Comparison of ENCODE assay signal across 23 cellular contexts in genomic region chr13:63012016-63012415, GRCh38.
"Had no signal": no experiment of that assay in that cellular context is flagged by ENCODE, and none has a peak within 500 bp of the region (broad histone marks: within the 10 kb centered on the region; RNA-seq: fewer than 3 reads in every experiment).

No MANE protein-coding gene starts in this region.

- H3K4me3 ChIP-seq: colonic mucosa, esophagus squamous epithelium, gastrocnemius medialis, heart right ventricle, left lung, lower lobe of right lung had no signal

- DNase-seq: colonic mucosa; cortex of kidney; effector CD8-positive, alpha-beta T cell; effector memory CD8-positive, alpha-beta T cell; endodermal cell; erythroblast; esophagus squamous epithelium; foreskin fibroblast; foreskin melanocyte; gastrocnemius medialis; glutamatergic neuron; head of caudate nucleus; heart right ventricle; hippocampal formation; left cardiac atrium; left lung; left ventricle myocardium superior; lower lobe of right lung; mesendoderm; midbrain; naive B cell had no signal

- H3K27ac ChIP-seq: colonic mucosa, epithelial cell of prostate, esophagus squamous epithelium, gastrocnemius medialis, heart right ventricle, left lung, lower lobe of right lung had no signal

- ATAC-seq: effector memory CD8-positive, alpha-beta T cell; esophagus mucosa; gastrocnemius medialis; heart right ventricle; left cardiac atrium; left lung; left ventricle myocardium superior; lower lobe of right lung had no signal

- H3K27me3 ChIP-seq: colonic mucosa, esophagus squamous epithelium, gastrocnemius medialis, heart right ventricle, left lung had no signal

- H3K4me1 ChIP-seq: colonic mucosa, esophagus squamous epithelium, gastrocnemius medialis, heart right ventricle, left lung, lower lobe of right lung had no signal

- H3K9me3 ChIP-seq: colonic mucosa, gastrocnemius medialis had no signal

- H3K36me3 ChIP-seq: colonic mucosa, esophagus squamous epithelium, gastrocnemius medialis, heart right ventricle, left lung, lower lobe of right lung had no signal
